Comparison of ENCODE assay signal across 1 cellular context in the genomic region with DNA sequence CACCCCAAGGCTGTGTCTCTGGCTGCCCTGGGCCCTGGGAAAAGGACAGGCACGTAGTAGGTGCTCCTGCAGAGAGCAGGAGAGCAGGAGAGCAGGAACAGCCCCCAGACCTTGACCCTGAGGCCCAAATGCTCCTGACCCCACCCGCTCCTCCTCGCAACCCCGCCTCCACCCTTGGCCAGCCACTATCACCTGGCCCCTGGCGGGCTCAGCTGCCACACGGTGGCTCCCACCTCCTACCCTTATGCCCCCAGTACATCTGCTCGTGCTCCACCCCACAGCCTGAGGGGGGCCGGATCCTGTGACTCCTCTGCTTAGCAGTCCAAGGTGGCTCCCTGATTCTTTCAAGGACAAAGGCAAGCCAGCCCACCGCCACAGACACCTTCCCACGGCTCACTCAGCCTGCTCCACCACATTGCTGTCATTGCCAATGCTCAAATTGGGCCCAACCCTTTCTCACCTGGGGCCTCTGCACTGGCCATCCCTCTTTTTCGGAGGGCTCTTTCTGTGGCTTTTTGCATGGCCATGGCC.
TF ChIP-seq lines count a peak whose summit lies in the region.

No MANE protein-coding gene starts in this region.

TF ChIP-seq in liver, 16 proteins besides CTCF, POLR2A, EP300 and RAD21 (continued from another document):
- TF ChIP-seq, protein P1, sequence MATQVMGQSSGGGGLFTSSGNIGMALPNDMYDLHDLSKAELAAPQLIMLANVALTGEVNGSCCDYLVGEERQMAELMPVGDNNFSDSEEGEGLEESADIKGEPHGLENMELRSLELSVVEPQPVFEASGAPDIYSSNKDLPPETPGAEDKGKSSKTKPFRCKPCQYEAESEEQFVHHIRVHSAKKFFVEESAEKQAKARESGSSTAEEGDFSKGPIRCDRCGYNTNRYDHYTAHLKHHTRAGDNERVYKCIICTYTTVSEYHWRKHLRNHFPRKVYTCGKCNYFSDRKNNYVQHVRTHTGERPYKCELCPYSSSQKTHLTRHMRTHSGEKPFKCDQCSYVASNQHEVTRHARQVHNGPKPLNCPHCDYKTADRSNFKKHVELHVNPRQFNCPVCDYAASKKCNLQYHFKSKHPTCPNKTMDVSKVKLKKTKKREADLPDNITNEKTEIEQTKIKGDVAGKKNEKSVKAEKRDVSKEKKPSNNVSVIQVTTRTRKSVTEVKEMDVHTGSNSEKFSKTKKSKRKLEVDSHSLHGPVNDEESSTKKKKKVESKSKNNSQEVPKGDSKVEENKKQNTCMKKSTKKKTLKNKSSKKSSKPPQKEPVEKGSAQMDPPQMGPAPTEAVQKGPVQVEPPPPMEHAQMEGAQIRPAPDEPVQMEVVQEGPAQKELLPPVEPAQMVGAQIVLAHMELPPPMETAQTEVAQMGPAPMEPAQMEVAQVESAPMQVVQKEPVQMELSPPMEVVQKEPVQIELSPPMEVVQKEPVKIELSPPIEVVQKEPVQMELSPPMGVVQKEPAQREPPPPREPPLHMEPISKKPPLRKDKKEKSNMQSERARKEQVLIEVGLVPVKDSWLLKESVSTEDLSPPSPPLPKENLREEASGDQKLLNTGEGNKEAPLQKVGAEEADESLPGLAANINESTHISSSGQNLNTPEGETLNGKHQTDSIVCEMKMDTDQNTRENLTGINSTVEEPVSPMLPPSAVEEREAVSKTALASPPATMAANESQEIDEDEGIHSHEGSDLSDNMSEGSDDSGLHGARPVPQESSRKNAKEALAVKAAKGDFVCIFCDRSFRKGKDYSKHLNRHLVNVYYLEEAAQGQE (IDR thresholded peaks at IDR 0.05) = no peak
- TF ChIP-seq EGR1 (IDR thresholded peaks at IDR 0.05; ENCODE audit: low read depth in 2 of 2) = no peak
- TF ChIP-seq FOXA1 (IDR thresholded peaks at IDR 0.05) = no peak
- TF ChIP-seq FOXA2 (IDR thresholded peaks at IDR 0.05) = no peak
- no peak for TF ChIP-seq RXRA (IDR thresholded peaks at IDR 0.05)
- no peak for TF ChIP-seq HNF4G (IDR thresholded peaks at IDR 0.05)
